Comparison of ENCODE assay signal across 12 cellular contexts in the genomic region with DNA sequence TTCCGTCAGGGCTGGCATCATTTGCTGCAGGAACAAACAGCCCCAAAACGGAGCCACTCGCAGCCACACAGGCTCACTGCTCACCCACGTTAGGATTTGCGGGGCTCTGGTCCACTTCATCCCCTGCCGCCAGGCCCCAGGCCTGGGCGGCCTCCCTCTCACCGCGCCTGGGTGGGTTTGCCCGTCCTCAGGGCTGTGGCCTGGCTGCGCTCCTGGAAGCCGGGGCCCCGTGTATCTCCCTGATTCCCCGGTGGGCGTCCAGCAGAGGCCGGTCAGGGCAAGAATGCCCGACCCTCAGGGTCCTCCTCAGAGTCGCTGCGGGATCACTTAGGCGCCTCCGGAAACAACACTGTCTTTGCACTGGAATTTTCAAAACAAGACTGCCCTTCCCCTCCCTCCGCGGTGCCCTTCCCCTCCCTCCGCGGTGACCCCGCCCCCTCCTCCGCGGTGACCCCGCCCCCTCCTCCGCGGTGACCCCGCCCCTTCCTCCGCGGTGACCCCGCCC. TPM values are rescaled to one million over a fixed set of nuclear protein-coding genes. Genes with fewer than 3 reads are reported as not detected.
DNase-seq lines count a peak whose midpoint lies in the region; ATAC-seq and TF ChIP-seq lines count a peak whose summit lies in the region.
"Had no signal": no experiment of that assay in that cellular context is flagged by ENCODE, and none has a peak within 500 bp of the region (broad histone marks: within the 10 kb centered on the region; RNA-seq: fewer than 3 reads in every experiment).

No MANE protein-coding gene starts in this region.

- H3K4me2 ChIP-seq in mesenchymal stem cell (ENCODE audit: low read length, poor library complexity, severe bottlenecking): no peak overlapping the region
- H3K4me2 ChIP-seq in smooth muscle cell: no peak overlapping the region

- no peak overlapping the region for H2BK12ac ChIP-seq in mesenchymal stem cell (ENCODE audit: low read length in 2 of 2)

- H3K4me3 Mint-ChIP-seq in CD4-positive, alpha-beta memory T cell: peak overlapping the region in 3 of 8 donors; percentile 60 to 78 (median 69)
- H3K4me3 Mint-ChIP-seq in activated T-cell treated with anti-CD3 and anti-CD28 coated beads, Interleukin-2, amount 50 U/mL, for 72 hours: peak overlapping the region in 1 of 2 donors; percentile 71
- H3K4me3 Mint-ChIP-seq: T-helper 2 cell treated with Interferon-gamma antibody and Interleukin-4, amounts not matched to agents 5 μg/mL and 100 μg/mL, for 36 hours had no signal

- H3K23ac ChIP-seq in mesenchymal stem cell (ENCODE audit: low read length in 2 of 2): no peak overlapping the region

- no peak overlapping the region for H3K4me3 ChIP-seq in CD4-positive, alpha-beta memory T cell (ENCODE audit: low read length in 2 of 2)
- H3K4me3 ChIP-seq in HL-60 (replicated peaks; ENCODE audit: insufficient read depth, low read length) (peak overlapping the region; percentile 62), mesenchymal stem cell (ENCODE audit: insufficient read depth in 1 of 2, low read depth in 1 of 2, low read length in 2 of 2) (peak overlapping the region in 1 of 2 experiments; percentile 63), smooth muscle cell (no peak overlapping the region), aorta (ENCODE audit: low read length in 2 of 2) (no peak overlapping the region)

- H3K36me3 ChIP-seq in CD4-positive, alpha-beta memory T cell (ENCODE audit: insufficient read depth, low read length): no peaks in the 10 kb centered on the region
- H3K36me3 ChIP-seq in mesenchymal stem cell (ENCODE audit: control insufficient read depth in 1 of 2, insufficient read depth in 2 of 2, low read depth in 1 of 2, low read length in 2 of 2) (no peaks in the 10 kb centered on the region), smooth muscle cell (ENCODE audit: low read depth) (no peaks in the 10 kb centered on the region), aorta (ENCODE audit: control insufficient read depth in 1 of 2, insufficient read depth in 2 of 2, low read length in 1 of 2) (no peaks in the 10 kb centered on the region)
- H3K36me3 ChIP-seq: upper lobe of left lung had no signal

- no peak overlapping the region for H3K14ac ChIP-seq in mesenchymal stem cell (ENCODE audit: low read length in 2 of 2)

- peaks cover 39% of the 10 kb centered on the region for H3K4me1 ChIP-seq in CD4-positive, alpha-beta memory T cell (ENCODE audit: insufficient read depth, low read length)
- H3K4me1 ChIP-seq in mesenchymal stem cell (ENCODE audit: control insufficient read depth, insufficient read depth, low read depth, low read length) (peaks cover 2% of the 10 kb centered on the region), smooth muscle cell (ENCODE audit: low read depth) (no peaks in the 10 kb centered on the region), aorta (ENCODE audit: control insufficient read depth in 1 of 2, insufficient read depth in 2 of 2, low read length in 2 of 2) (no peaks in the 10 kb centered on the region)

- H2BK120ac ChIP-seq in mesenchymal stem cell (ENCODE audit: low read depth, low read length): no peak overlapping the region

- H3K27ac ChIP-seq in CD4-positive, alpha-beta memory T cell (ENCODE audit: low read depth, low read length): no peak overlapping the region
- peak overlapping the region; percentile 68 for H3K27ac ChIP-seq in HL-60 (replicated peaks)
- no peak overlapping the region for H3K27ac ChIP-seq in mesenchymal stem cell (ENCODE audit: low read length, poor library complexity, severe bottlenecking)
- H3K27ac ChIP-seq in smooth muscle cell (ENCODE audit: low read depth): no peak overlapping the region
- no peak overlapping the region for H3K27ac ChIP-seq in aorta (ENCODE audit: low read depth in 1 of 2, low read length in 2 of 2)

- no peak overlapping the region for H2AK5ac ChIP-seq in mesenchymal stem cell (ENCODE audit: low read length, severe bottlenecking)

- peak in 4 of 5 donors; percentile 29 to 55 (median 42) for DNase-seq in CD4-positive, alpha-beta memory T cell
- DNase-seq in HL-60 (ENCODE audit: low read depth in 1 of 2, low spot score in 1 of 2) (no peak), mesenchymal stem cell (no peak), smooth muscle cell (lab: John Stamatoyannopoulos, UW; ENCODE audit: unreplicated experiment) (no peak), NCI-H2227 (lab: John Stamatoyannopoulos, UW; ENCODE audit: unreplicated experiment) (no peak), aorta (no peak)
- no peak for DNase-seq in activated T-cell treated with anti-CD3 and anti-CD28 coated beads, Interleukin-2, amount 50 U/mL, for 72 hours
- DNase-seq: DMS153, NCI-H2029 treated with DMSO at 0.1 percent for 48 hours had no signal

- CTCF ChIA-PET in CD4-positive, alpha-beta memory T cell (lab: Charles Lee; ENCODE audit: partially characterized antibody): no interaction called here

- no peaks in the 10 kb centered on the region for H4K20me1 ChIP-seq in smooth muscle cell (ENCODE audit: low read depth)

- no peak for TF ChIP-seq CTCF in HL-60 (IDR thresholded peaks at IDR 0.05; ENCODE audit: insufficient read depth, low read length)
- no peak for TF ChIP-seq CTCF in smooth muscle cell (IDR thresholded peaks at IDR 0.05; ENCODE audit: borderline replicate concordance, insufficient read depth, poor library complexity, severe bottlenecking)

- intact Hi-C loops in CD4-positive, alpha-beta memory T cell (cut with micrococcal nuclease): no loop called here
- intact Hi-C loops in aorta (cut with DNase I): no loop called here

- H3K27me3 Mint-ChIP-seq in CD4-positive, alpha-beta memory T cell: peaks cover 0 to 5% of the 10 kb centered on the region in 2 donors
- peaks cover 10% of the 10 kb centered on the region for H3K27me3 Mint-ChIP-seq in activated T-cell treated with anti-CD3 and anti-CD28 coated beads, Interleukin-2, amount 50 U/mL, for 72 hours (ENCODE audit: low read depth)

- POLR2A ChIA-PET in CD4-positive, alpha-beta memory T cell (lab: Charles Lee; ENCODE audit: partially characterized antibody): interaction anchor here (0.7 kb wide), 1 partner anchor 29 kb away, joined by 5 read pairs; no protein-coding TSS in a partner anchor

- no peak overlapping the region for H3K4ac ChIP-seq in mesenchymal stem cell (ENCODE audit: low read depth in 1 of 2, low read length in 2 of 2)

- no peaks in the 10 kb centered on the region for H3K9me3 ChIP-seq in CD4-positive, alpha-beta memory T cell (ENCODE audit: control insufficient read depth in 1 of 2, low read length in 2 of 2)
- H3K9me3 ChIP-seq in mesenchymal stem cell (ENCODE audit: control insufficient read depth, low read length) (no peaks in the 10 kb centered on the region), smooth muscle cell (replicated peaks; ENCODE audit: low read depth) (no peaks in the 10 kb centered on the region), aorta (ENCODE audit: control insufficient read depth, low read length) (no peaks in the 10 kb centered on the region)
- H3K9me3 ChIP-seq: upper lobe of left lung had no signal

- H3F3A ChIP-seq in smooth muscle cell (ENCODE audit: low read depth): no peaks in the 10 kb centered on the region

- no peak overlapping the region for H2BK5ac ChIP-seq in mesenchymal stem cell (ENCODE audit: low read depth, low read length, poor library complexity, severe bottlenecking)

- peaks cover 0 to 9% (median under 1%) of the 10 kb centered on the region in 8 donors for H3K9me3 Mint-ChIP-seq in CD4-positive, alpha-beta memory T cell
- H3K9me3 Mint-ChIP-seq in activated T-cell treated with anti-CD3 and anti-CD28 coated beads, Interleukin-2, amount 50 U/mL, for 72 hours: no peaks in the 10 kb centered on the region
- H3K9me3 Mint-ChIP-seq: activated T-helper 2 cell treated with anti-CD3 and anti-CD28 coated beads, Interferon-gamma antibody, Interleukin-2, Interleukin-4, amounts not matched to agents 10 μg/mL and 5 μg/mL and 100 μg/mL, durations not matched to agents 14 hours and 24 hours and 36 hours; T-helper 2 cell treated with Interferon-gamma antibody and Interleukin-4, amounts not matched to agents 5 μg/mL and 100 μg/mL, for 36 hours had no signal

- H2AFZ ChIP-seq in mesenchymal stem cell (ENCODE audit: low read depth, low read length) (no peak overlapping the region), smooth muscle cell (ENCODE audit: low read depth) (no peak overlapping the region)

- peaks cover 19 to 48% (median 36%) of the 10 kb centered on the region in 4 donors for H3K4me1 Mint-ChIP-seq in CD4-positive, alpha-beta memory T cell
- peaks cover 37% of the 10 kb centered on the region for H3K4me1 Mint-ChIP-seq in activated T-cell treated with anti-CD3 and anti-CD28 coated beads, Interleukin-2, amount 50 U/mL, for 72 hours (ENCODE audit: low read depth)

- H4K91ac ChIP-seq in mesenchymal stem cell (ENCODE audit: low read length): no peak overlapping the region

- H3K79me1 ChIP-seq in mesenchymal stem cell (replicated peaks; ENCODE audit: low read length, poor library complexity, severe bottlenecking): no peaks in the 10 kb centered on the region

- no peak overlapping the region for H2BK15ac ChIP-seq in mesenchymal stem cell (ENCODE audit: low read depth, poor library complexity, severe bottlenecking)

- peak overlapping the region in 1 of 7 donors; percentile 89 for H3K27ac Mint-ChIP-seq in CD4-positive, alpha-beta memory T cell
- no peak overlapping the region for H3K27ac Mint-ChIP-seq in activated T-cell treated with anti-CD3 and anti-CD28 coated beads, Interleukin-2, amount 50 U/mL, for 72 hours
- H3K27ac Mint-ChIP-seq: activated T-helper 2 cell treated with anti-CD3 and anti-CD28 coated beads, Interferon-gamma antibody, Interleukin-2, Interleukin-4, amounts not matched to agents 10 μg/mL and 5 μg/mL and 100 μg/mL, durations not matched to agents 14 hours and 24 hours and 36 hours; T-helper 2 cell treated with Interferon-gamma antibody and Interleukin-4, amounts not matched to agents 5 μg/mL and 100 μg/mL, for 36 hours had no signal

- peak; percentile 33 to 37 for ATAC-seq in activated T-cell treated with anti-CD3 and anti-CD28 coated beads, Interleukin-2, amount 50 U/mL, for 72 hours (replicated peaks in 1 of 2)
- no peak for ATAC-seq in aorta (ENCODE audit: low FRiP score)

- H4K8ac ChIP-seq in mesenchymal stem cell (ENCODE audit: low read length): no peak overlapping the region

- H3K36me3 Mint-ChIP-seq in CD4-positive, alpha-beta memory T cell: peaks cover 0 to 4% of the 10 kb centered on the region in 2 donors
- peaks cover 0 to 4% of the 10 kb centered on the region in 2 donors for H3K36me3 Mint-ChIP-seq in activated T-cell treated with anti-CD3 and anti-CD28 coated beads, Interleukin-2, amount 50 U/mL, for 72 hours (ENCODE audit: insufficient read depth in 2 of 2)

- H3K79me2 ChIP-seq in smooth muscle cell (ENCODE audit: low read depth): no peaks in the 10 kb centered on the region

- 91% methylated on average over 15 of the region's 35 CpGs for WGBS in mesenchymal stem cell
- 87% methylated on average over 21 of the region's 35 CpGs for WGBS in smooth muscle cell (ENCODE audit: low lambda C conversion rate)
- 71 to 77% methylated on average over 27 to 28 of the region's 35 CpGs for whole genome bisulfite sequencing in aorta, 2 donors

- no peak overlapping the region for H3K18ac ChIP-seq in mesenchymal stem cell (ENCODE audit: low read depth in 1 of 2, low read length in 2 of 2)

- H3K9ac ChIP-seq in mesenchymal stem cell (ENCODE audit: low read length): peak overlapping the region; percentile 62
- no peak overlapping the region for H3K9ac ChIP-seq in smooth muscle cell (ENCODE audit: low read depth)

- no peaks in the 10 kb centered on the region for H3K27me3 ChIP-seq in CD4-positive, alpha-beta memory T cell (ENCODE audit: insufficient read depth, low read length)
- no peaks in the 10 kb centered on the region for H3K27me3 ChIP-seq in HL-60 (ENCODE audit: insufficient read depth, poor library complexity, severe bottlenecking)
- peaks cover 2 to 9% of the 10 kb centered on the region in 2 experiments for H3K27me3 ChIP-seq in mesenchymal stem cell (ENCODE audit: control insufficient read depth in 1 of 2, insufficient read depth in 1 of 2, low read length in 2 of 2)
- no peaks in the 10 kb centered on the region for H3K27me3 ChIP-seq in smooth muscle cell (ENCODE audit: low read depth)
- no peaks in the 10 kb centered on the region for H3K27me3 ChIP-seq in aorta (ENCODE audit: control insufficient read depth in 1 of 2, insufficient read depth in 2 of 2, low read length in 1 of 2)
- H3K27me3 ChIP-seq: upper lobe of left lung had no signal

RNA-seq across cellular contexts. Expression of gene FBRSL1, which starts 15.7 kb away (rescaled TPM):
- total RNA-seq in CD4-positive, alpha-beta memory T cell: 100 to 1,000 TPM in 1 of 2 experiments, 10 to 100 TPM in 1; 97.3 to 101 TPM
- polyA plus RNA-seq in CD4-positive, alpha-beta memory T cell: 1 to 10 TPM in 1 of 2 donors, not detected in 1; 3.1 TPM
- 10 to 100 TPM; 37.0 to 42.7 TPM for total RNA-seq in activated T-cell treated with anti-CD3 and anti-CD28 coated beads, Interleukin-2, amount 50 U/mL, for 72 hours
- 35.1 TPM for polyA plus RNA-seq in mesenchymal stem cell (2013, experiment 1 of 2)
- 32.7 TPM for polyA plus RNA-seq in mesenchymal stem cell (2013, experiment 2 of 2)
- total RNA-seq in smooth muscle cell (2.3 and 7.9 TPM in 2 replicates), aorta (10 to 100 TPM; 49.0 to 51.0 TPM)
- polyA plus RNA-seq in smooth muscle cell (17.6 and 31.4 TPM in 2 replicates), aorta (10 to 100 TPM in 1 of 2 donors, 1 to 10 TPM in 1; 6.4 to 25.0 TPM)

Comparison
In these comparisons a context has a peak if more than half of its experiments do, and no peak if none do; other contexts are left out.
1. DNase-seq: peak in CD4-positive, alpha-beta memory T cell (4 of 5); none in HL-60 (0 of 2), activated T-cell treated with anti-CD3 and anti-CD28 coated beads, Interleukin-2, amount 50 U/mL, for 72 hours (0 of 2), mesenchymal stem cell (single experiment), smooth muscle cell (single experiment), NCI-H2227 (single experiment) and aorta (0 of 2).